ENCODE assay signal across 8 cellular contexts in the genomic region with DNA sequence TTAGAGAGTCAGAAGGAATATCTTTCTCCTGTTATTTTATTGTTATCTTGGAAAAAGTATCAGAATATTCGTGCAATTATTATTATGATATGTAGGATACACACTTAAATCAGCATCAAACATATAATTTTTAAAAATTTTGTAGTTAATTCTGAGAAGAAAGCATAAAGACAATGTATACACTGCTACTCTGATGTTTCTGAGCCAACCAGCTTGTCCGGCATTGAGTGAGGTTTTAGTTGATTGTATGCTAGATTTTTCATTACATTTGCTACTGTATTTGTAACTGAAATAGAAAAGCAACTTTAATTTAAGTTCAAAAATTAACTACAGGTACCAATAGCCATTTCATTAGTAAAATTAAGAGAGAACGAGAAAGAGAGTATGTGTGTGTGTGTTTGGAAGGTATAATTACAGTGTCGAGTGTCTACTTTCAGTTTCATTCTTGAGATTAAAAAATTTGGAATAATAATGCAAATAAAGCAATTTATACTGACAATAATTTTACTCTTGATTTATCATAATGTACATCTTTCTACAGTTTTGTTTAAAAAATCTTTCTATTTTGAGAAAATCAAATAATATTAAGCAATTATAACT.
DNase-seq lines count a peak whose midpoint lies in the region; ATAC-seq and TF ChIP-seq lines count a peak whose summit lies in the region.

No MANE protein-coding gene starts in this region.

- H3K4me3 ChIP-seq in right cardiac atrium (ENCODE audit: low read length) = peak overlapping the region; percentile 20
- H3K4me3 ChIP-seq in SK-N-MC = peak overlapping the region; percentile 70
- peak overlapping the region; percentile 26 for H3K4me3 ChIP-seq in fibroblast of pulmonary artery (replicated peaks; ENCODE audit: low read depth, low read length)
- H3K4me3 ChIP-seq in thyroid gland (replicated peaks in 1 of 3) = no peak overlapping the region
- peak overlapping the region in 1 of 2 donors; percentile 9 for H3K4me3 ChIP-seq in testis
- peak overlapping the region in 1 of 2 donors; percentile 60 for H3K4me3 ChIP-seq in foreskin fibroblast (ENCODE audit: low read depth in 1 of 2, low read length in 2 of 2)

- H3K27me3 ChIP-seq in right cardiac atrium (ENCODE audit: control insufficient read depth, insufficient read depth) (no peaks in the 10 kb centered on the region), thyroid gland (no peaks in the 10 kb centered on the region), testis (no peaks in the 10 kb centered on the region)

- TF ChIP-seq POLR2A in thyroid gland (IDR thresholded peaks at IDR 0.05) = no peak
- no peak for TF ChIP-seq POLR2A in testis (IDR thresholded peaks at IDR 0.05)

- intact Hi-C loops in right cardiac atrium (cut with DNase I) (no loop called here), left cardiac atrium (cut with DNase I) (no loop called here), thyroid gland (cut with DNase I) (no loop called here), testis (cut with DNase I; ENCODE audit: low total_unique reads) (no loop called here)

- H3K9me3 ChIP-seq in right cardiac atrium (ENCODE audit: control insufficient read depth, low read length) = peaks cover 2% of the 10 kb centered on the region
- no peaks in the 10 kb centered on the region for H3K9me3 ChIP-seq in SK-N-MC (ENCODE audit: low read depth, low read length)
- no peaks in the 10 kb centered on the region for H3K9me3 ChIP-seq in thyroid gland
- no peaks in the 10 kb centered on the region for H3K9me3 ChIP-seq in testis

- H3K27ac ChIP-seq in right cardiac atrium (ENCODE audit: low read length) = no peak overlapping the region
- 0 out of 2 replicates have a peak overlapping the region, but pooled peaks have one; percentile 63 for H3K27ac ChIP-seq in SK-N-MC
- no peak overlapping the region for H3K27ac ChIP-seq in thyroid gland
- no peak overlapping the region for H3K27ac ChIP-seq in testis

- TF ChIP-seq CTCF in fibroblast of pulmonary artery (IDR thresholded peaks at IDR 0.05; ENCODE audit: low read length, missing control alignments) = no peak
- TF ChIP-seq CTCF in thyroid gland (IDR thresholded peaks at IDR 0.05) = no peak
- TF ChIP-seq CTCF in testis (IDR thresholded peaks at IDR 0.05) = no peak
- no peak for TF ChIP-seq CTCF in foreskin fibroblast (IDR thresholded peaks at IDR 0.05; ENCODE audit: low read depth, low read length)

- DNase-seq in right cardiac atrium (no peak), left cardiac atrium (no peak), SK-N-MC (ENCODE audit: low read depth, low spot score) (no peak), fibroblast of pulmonary artery (ENCODE audit: low read depth) (no peak), thyroid gland (no peak), testis (no peak), foreskin fibroblast (no peak), GOT3 (lab: John Stamatoyannopoulos, UW) (no peak)

- no peaks in the 10 kb centered on the region for H3K36me3 ChIP-seq in SK-N-MC (ENCODE audit: insufficient read depth, low read length)
- H3K36me3 ChIP-seq in thyroid gland = no peaks in the 10 kb centered on the region
- no peaks in the 10 kb centered on the region for H3K36me3 ChIP-seq in testis (ENCODE audit: low read depth, missing control alignments)

- WGBS in right cardiac atrium = 60% methylated on average over 4 of the region's 4 CpGs
- 62 to 68% methylated on average over 4 of the region's 4 CpGs for WGBS in thyroid gland, 2 donors
- 50 to 56% methylated on average over 4 of the region's 4 CpGs for WGBS in testis, 2 donors

- ATAC-seq in right cardiac atrium = no peak
- no peak for ATAC-seq in left cardiac atrium

- H3K9ac ChIP-seq in SK-N-MC (ENCODE audit: insufficient read length) = no peak overlapping the region

- no peaks in the 10 kb centered on the region for H3K4me1 ChIP-seq in right cardiac atrium (ENCODE audit: control insufficient read depth, insufficient read depth, low read length)
- no peaks in the 10 kb centered on the region for H3K4me1 ChIP-seq in thyroid gland
- no peaks in the 10 kb centered on the region for H3K4me1 ChIP-seq in testis

Comparison
In these comparisons a context has a peak if more than half of its experiments do, and no peak if none do; other contexts are left out.
1. H3K4me3 ChIP-seq: peak in right cardiac atrium (single experiment), SK-N-MC (single experiment) and fibroblast of pulmonary artery (single experiment); none in thyroid gland (0 of 3).